In the genomic region with DNA sequence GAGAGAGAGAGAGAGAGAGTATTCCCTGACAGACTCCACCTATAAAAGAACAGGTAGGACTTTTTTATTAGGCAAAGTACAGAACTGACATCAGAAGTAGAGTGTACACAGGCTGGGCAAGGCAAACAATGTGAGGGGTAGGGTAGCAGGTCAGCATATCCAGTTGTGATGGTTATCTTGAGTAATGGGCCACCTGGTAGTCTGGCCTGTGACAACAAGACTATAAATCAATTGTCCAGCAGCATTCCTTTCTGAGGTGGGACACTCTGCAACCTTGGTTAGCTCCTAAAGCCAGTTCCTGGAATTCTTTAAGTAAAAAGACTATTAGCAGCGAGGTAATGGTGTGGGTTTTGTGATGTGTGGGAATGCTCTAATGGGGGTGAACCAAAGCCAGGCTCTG, we compare ENCODE assay signal across 27 cellular contexts. TPM values are rescaled to one million over a fixed set of nuclear protein-coding genes. Genes with fewer than 3 reads are reported as not detected.
DNase-seq lines count a peak whose midpoint lies in the region; ATAC-seq and TF ChIP-seq lines count a peak whose summit lies in the region.
"Had no signal": no experiment of that assay in that cellular context is flagged by ENCODE, and none has a peak within 500 bp of the region (broad histone marks: within the 10 kb centered on the region; RNA-seq: fewer than 3 reads in every experiment).

No MANE protein-coding gene starts in this region.

- H3K36me3 ChIP-seq in body of pancreas (replicated peaks in 1 of 2; ENCODE audit: insufficient read depth in 1 of 2, low read depth in 2 of 2), result no peaks in the 10 kb centered on the region
- H3K36me3 ChIP-seq in mesenchymal stem cell (ENCODE audit: control insufficient read depth in 1 of 2, insufficient read depth in 2 of 2, low read depth in 1 of 2, low read length in 2 of 2), result peaks cover 0 to 21% of the 10 kb centered on the region in 2 experiments
- H3K36me3 ChIP-seq: suprapubic skin had no signal

- no peak overlapping the region for H3K4ac ChIP-seq in mesenchymal stem cell (ENCODE audit: low read depth in 1 of 2, low read length in 2 of 2)

- peak; percentile 77 for TF ChIP-seq EP300 in Ishikawa (IDR thresholded peaks at IDR 0.05; ENCODE audit: borderline replicate concordance)

- no peak overlapping the region for H2AFZ ChIP-seq in mesenchymal stem cell (ENCODE audit: low read depth, low read length)
- H2AFZ ChIP-seq: GM23248 had no signal

- H3K4me2 ChIP-seq in mesenchymal stem cell (ENCODE audit: low read length, poor library complexity, severe bottlenecking), result no peak overlapping the region
- H3K4me2 ChIP-seq: KMS-11 had no signal

- no peak overlapping the region for H3K9ac ChIP-seq in mesenchymal stem cell (ENCODE audit: low read length)
- H3K9ac ChIP-seq: GM23248, KMS-11 had no signal

- no peak overlapping the region for H2BK12ac ChIP-seq in mesenchymal stem cell (ENCODE audit: low read length in 2 of 2)

- H2BK15ac ChIP-seq in mesenchymal stem cell (ENCODE audit: low read depth, poor library complexity, severe bottlenecking), result no peak overlapping the region

- no peak overlapping the region for H3K4me3 ChIP-seq in body of pancreas
- no peak overlapping the region for H3K4me3 ChIP-seq in mesenchymal stem cell (ENCODE audit: insufficient read depth in 1 of 2, low read depth in 1 of 2, low read length in 2 of 2)
- H3K4me3 ChIP-seq: GM23248, suprapubic skin had no signal

- WGBS in body of pancreas, 2 donors, result 72 to 83% methylated on average over 1 of the region's 1 CpG
- WGBS in mesenchymal stem cell, result 50% methylated on average over 1 of the region's 1 CpG

- no peak overlapping the region for H3K23ac ChIP-seq in mesenchymal stem cell (ENCODE audit: low read length in 2 of 2)

- H3K79me1 ChIP-seq in mesenchymal stem cell (replicated peaks; ENCODE audit: low read length, poor library complexity, severe bottlenecking), result no peaks in the 10 kb centered on the region

- TF ChIP-seq CTCF in C4-2B (conservative IDR thresholded peaks at IDR 0.05), result no peak
- TF ChIP-seq CTCF in body of pancreas (IDR thresholded peaks at IDR 0.05), result no peak

- intact Hi-C loops in body of pancreas (cut with DNase I), result no loop called here

- H3K14ac ChIP-seq in mesenchymal stem cell (ENCODE audit: low read length in 2 of 2), result no peak overlapping the region

- H4K91ac ChIP-seq in mesenchymal stem cell (ENCODE audit: low read length), result no peak overlapping the region

- no peak for TF ChIP-seq RAD21 in Ishikawa (IDR thresholded peaks at IDR 0.05; ENCODE audit: low read depth)

- peak in 3 of 4 donors; percentile 17 to 53 (median 49) for DNase-seq in body of pancreas
- peak; percentile 57 for DNase-seq in mucosa of gallbladder (ENCODE audit: low spot score)
- DNase-seq in kidney tubule cell (ENCODE audit: low spot score), result no peak
- no peak for DNase-seq in NCI-H1930 (lab: John Stamatoyannopoulos, UW)
- DNase-seq in mesenchymal stem cell, result no peak
- DNase-seq: caudate nucleus; CD4-positive, alpha-beta memory T cell; DMS53; GDM1; GM23248; left cardiac atrium; MV-4-11; NCI-H187 treated with DMSO at 0.1 percent for 48 hours; NCI-H526 treated with DMSO at 0.1 percent for 48 hours; right cardiac atrium; stimulated activated CD4-positive, alpha-beta T cell treated with anti-CD3 and anti-CD28 coated beads, Interleukin-12 subunit alpha, Interleukin-12 subunit beta, amount 100 ng/mL, for 4 hours; stimulated activated CD4-positive, alpha-beta T cell treated with anti-CD3 and anti-CD28 coated beads, Interleukin-4, amount 100 ng/mL, for 24 hours; stimulated activated naive B cell treated with anti-CD40 and anti-IgM and Interleukin-4, amounts not matched to agents 10 μg/mL and 1 μg/mL and 100 μg/mL, for 72 hours; T-helper 9 cell had no signal

- peak overlapping the region; percentile 66; the same call in 1 of the 2 replicates for H3K27ac ChIP-seq in C4-2B
- peak overlapping the region in 3 of 4 donors; percentile 23 to 67 (median 57) for H3K27ac ChIP-seq in body of pancreas
- H3K27ac ChIP-seq in mesenchymal stem cell (ENCODE audit: low read length, poor library complexity, severe bottlenecking), result no peak overlapping the region
- H3K27ac ChIP-seq: GM23248, KMS-11, suprapubic skin had no signal

- H2BK120ac ChIP-seq in mesenchymal stem cell (ENCODE audit: low read depth, low read length), result no peak overlapping the region

- H2AK5ac ChIP-seq in mesenchymal stem cell (ENCODE audit: low read length, severe bottlenecking), result no peak overlapping the region

- H3K9me3 ChIP-seq in body of pancreas (peaks cover 0 to 18% (median 2%) of the 10 kb centered on the region in 3 donors), mesenchymal stem cell (ENCODE audit: control insufficient read depth, low read length) (peaks cover 32% of the 10 kb centered on the region)

- peak; percentile 88 for ATAC-seq in body of pancreas
- ATAC-seq in GM18858 (IDR thresholded peaks at IDR 0.05; ENCODE audit: unreplicated experiment), result no peak
- ATAC-seq: activated T-helper 17 cell treated with anti-CD3 and anti-CD28 coated beads, Interleukin-2, amount 50 U/mL, for 72 hours; left cardiac atrium; natural killer cell treated with Interleukin-12 subunit alpha and Interleukin-12 subunit beta and Interleukin-15 and Interleukin-18, amount 100 ng/mL, for 72 hours; right cardiac atrium; stimulated activated naive B cell treated with anti-CD40 and anti-IgM and Interleukin-4, amounts not matched to agents 10 μg/mL and 1 μg/mL and 100 μg/mL, for 72 hours; WTC11 had no signal

- H2BK5ac ChIP-seq in mesenchymal stem cell (ENCODE audit: low read depth, low read length, poor library complexity, severe bottlenecking), result no peak overlapping the region

- H3K4me1 ChIP-seq in body of pancreas (peaks cover 7% of the 10 kb centered on the region), mesenchymal stem cell (ENCODE audit: control insufficient read depth, insufficient read depth, low read depth, low read length) (no peaks in the 10 kb centered on the region)
- H3K4me1 ChIP-seq: suprapubic skin had no signal

- H4K8ac ChIP-seq in mesenchymal stem cell (ENCODE audit: low read length), result no peak overlapping the region

- no peak for TF ChIP-seq POLR2A in body of pancreas (IDR thresholded peaks at IDR 0.05)

- H3K18ac ChIP-seq in mesenchymal stem cell (ENCODE audit: low read depth in 1 of 2, low read length in 2 of 2), result no peak overlapping the region

- H3K27me3 ChIP-seq in body of pancreas, result no peaks in the 10 kb centered on the region
- no peaks in the 10 kb centered on the region for H3K27me3 ChIP-seq in mesenchymal stem cell (ENCODE audit: control insufficient read depth in 1 of 2, insufficient read depth in 1 of 2, low read length in 2 of 2)
- H3K27me3 ChIP-seq: suprapubic skin had no signal

TF ChIP-seq in Ishikawa, 13 proteins besides CTCF, POLR2A, EP300 and RAD21:
- peak; percentile 48; the same call in 1 of the 2 replicates for TF ChIP-seq FOXM1 (IDR thresholded peaks at IDR 0.05; ENCODE audit: borderline replicate concordance, low read depth)
- TF ChIP-seq, protein P1, sequence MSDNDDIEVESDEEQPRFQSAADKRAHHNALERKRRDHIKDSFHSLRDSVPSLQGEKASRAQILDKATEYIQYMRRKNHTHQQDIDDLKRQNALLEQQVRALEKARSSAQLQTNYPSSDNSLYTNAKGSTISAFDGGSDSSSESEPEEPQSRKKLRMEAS (IDR thresholded peaks at IDR 0.05), result no peak
- TF ChIP-seq TCF12 (IDR thresholded peaks at IDR 0.05; ENCODE audit: low read depth), result peak; percentile 87
- peak; percentile 37 for TF ChIP-seq NFIC (IDR thresholded peaks at IDR 0.05)
- TF ChIP-seq TEAD4 (IDR thresholded peaks at IDR 0.05), result peak; percentile 72

RNA-seq across cellular contexts. Expression of gene TMCC1, which starts 14.9 kb away (rescaled TPM):
- total RNA-seq in body of pancreas (10 to 100 TPM; 10.1 to 13.2 TPM), mucosa of gallbladder (52.9 TPM)
- 6.3 TPM for polyA plus RNA-seq in mesenchymal stem cell (2013, experiment 1 of 2)
- polyA plus RNA-seq in mesenchymal stem cell (2013, experiment 2 of 2), result 6.1 TPM

Comparison
In these comparisons a context has a peak if more than half of its experiments do, and no peak if none do; other contexts are left out.
1. DNase-seq: peak in body of pancreas (3 of 4) and mucosa of gallbladder (single experiment); none in kidney tubule cell (single experiment), NCI-H1930 (0 of 2) and mesenchymal stem cell (single experiment).